20 cellular contexts compared by ENCODE assay signal in the genomic region with DNA sequence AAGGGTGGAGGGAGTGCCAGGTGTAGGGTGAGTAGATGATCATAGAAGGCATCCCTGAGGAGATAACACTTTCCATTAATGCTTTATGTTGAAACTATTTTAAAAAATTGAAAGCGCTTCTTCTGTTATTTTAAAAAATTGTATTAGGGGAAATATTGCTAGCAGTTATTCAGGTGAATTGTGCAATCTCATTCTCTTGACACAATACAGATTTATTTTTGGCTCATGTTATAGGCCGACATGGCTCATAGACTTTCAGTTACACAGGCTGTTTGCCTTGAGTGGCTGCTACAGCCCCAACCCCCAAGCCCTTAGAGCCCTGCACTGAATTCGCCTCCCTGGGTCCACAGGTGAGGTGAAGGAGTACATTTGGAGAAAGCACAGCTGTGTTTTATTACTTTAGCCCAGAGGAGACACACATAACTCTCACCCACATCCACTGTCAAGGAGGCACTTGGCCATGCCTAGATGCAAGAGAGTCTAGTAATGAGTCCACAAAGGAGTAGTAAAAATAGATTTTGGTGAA.
"Had no signal": no experiment of that assay in that cellular context is flagged by ENCODE, and none has a peak within 500 bp of the region (broad histone marks: within the 10 kb centered on the region; RNA-seq: fewer than 3 reads in every experiment).

No MANE protein-coding gene starts in this region.

- H3K27me3 ChIP-seq: brain microvascular endothelial cell, dorsolateral prefrontal cortex, tibial artery had no signal

- DNase-seq: activated CD4-positive, alpha-beta T cell treated with anti-CD3 and anti-CD28 coated beads, Interleukin-2, amount 10 ng/mL, durations not matched to agents 24 days and 14 days; activated CD8-positive, alpha-beta T cell treated with anti-CD3 and anti-CD28 coated beads for 36 hours; activated effector memory CD4-positive, alpha-beta T cell treated with Interleukin-2 at 50 U/mL for 16 hours; activated naive CD4-positive, alpha-beta T cell treated with anti-CD3 and anti-CD28 coated beads, Interleukin-2, amount 10 ng/mL, durations not matched to agents 7 days and 5 days; activated T-cell treated with anti-CD3 and anti-CD28 coated beads, Interleukin-2, amount 50 U/mL, for 24 hours; aorta; brain microvascular endothelial cell; central memory CD4-positive, alpha-beta T cell; dorsolateral prefrontal cortex; left colon; nucleus accumbens; stimulated activated CD4-positive, alpha-beta T cell treated with anti-CD3 and anti-CD28 coated beads, Interleukin-12 subunit alpha, Interleukin-12 subunit beta, amount 100 ng/mL, for 4 hours; stimulated activated CD4-positive, alpha-beta T cell treated with anti-CD3 and anti-CD28 coated beads, Interleukin-1b, Interleukin-23, amount 100 ng/mL, for 48 hours; stimulated activated CD8-positive, alpha-beta memory T cell treated with anti-CD3 and anti-CD28 coated beads, Interleukin-4, amount 100 ng/mL, for 48 hours; stimulated activated naive CD4-positive, alpha-beta T cell; tibial artery had no signal

- H3K4me3 ChIP-seq: dorsolateral prefrontal cortex, lung, tibial artery had no signal

- H3K9me3 ChIP-seq: tibial artery had no signal

- FAIRE-seq: colon, islet of Langerhans had no signal

- H3K27ac ChIP-seq: brain microvascular endothelial cell, dorsolateral prefrontal cortex, tibial artery had no signal

- H3K36me3 ChIP-seq: brain microvascular endothelial cell, tibial artery had no signal

- ATAC-seq: activated CD8-positive, alpha-beta T cell treated with anti-CD3 and anti-CD28 coated beads for 36 hours; left colon; natural killer cell treated with Interleukin-12 subunit alpha and Interleukin-12 subunit beta and Interleukin-15 and Interleukin-18, amount 100 ng/mL, for 72 hours had no signal
